In genomic region chr4:1723131-1723801, GRCh38 we compare ENCODE assay signal across 8 cellular contexts. TPM values are rescaled to one million over a fixed set of nuclear protein-coding genes. Genes with fewer than 3 reads are reported as not detected.
DNase-seq lines count a peak whose midpoint lies in the region; ATAC-seq lines count a peak whose summit lies in the region.

No MANE protein-coding gene starts in this region.

- ATAC-seq in esophagus mucosa (no peak), HG03095 (IDR thresholded peaks at IDR 0.05; ENCODE audit: unreplicated experiment) (no peak)

- H3K4me1 ChIP-seq in GM23248 (ENCODE audit: insufficient read depth): peaks cover 24% of the 10 kb centered on the region

- H3K79me2 ChIP-seq in GM23248 (ENCODE audit: insufficient read depth): peaks cover 83% of the 10 kb centered on the region

- no peaks in the 10 kb centered on the region for H3K9me3 ChIP-seq in GM23248 (ENCODE audit: low read depth)

- in situ Hi-C loops in GM23248 (cut with MboI): no loop called here

- no peaks in the 10 kb centered on the region for H3K9me2 ChIP-seq in GM23248 (ENCODE audit: insufficient read depth)

- H3F3A ChIP-seq in GM23248 (ENCODE audit: insufficient read depth): no peaks in the 10 kb centered on the region

- DNase-seq in GM23248 (no peak), T-helper 2 cell (peak in 3 of 5 experiments; percentile 36 to 81 (median 68)), NCI-H446 treated with DMSO at 0.1 percent for 48 hours (lab: John Stamatoyannopoulos, UW) (no peak), DMS153 treated with DMSO at 0.1 percent for 48 hours (lab: John Stamatoyannopoulos, UW; ENCODE audit: unreplicated experiment) (no peak)
- peak; percentile 35 for DNase-seq in effector CD4-positive, alpha-beta T cell
- peak; percentile 73 for DNase-seq in stimulated activated CD4-positive, alpha-beta T cell treated with anti-CD3 and anti-CD28 coated beads, Interleukin-15, amount 100 ng/mL, for 24 hours

- H4K20me1 ChIP-seq in GM23248 (ENCODE audit: insufficient read depth): no peaks in the 10 kb centered on the region

- no peaks in the 10 kb centered on the region for H3K27me3 ChIP-seq in GM23248 (replicated peaks; ENCODE audit: insufficient read depth)

- peak overlapping the region; percentile 63; the same call in 1 of the 2 replicates for H3K9ac ChIP-seq in GM23248

- no peak overlapping the region for H3K27ac ChIP-seq in GM23248

- 78 to 79% methylated on average over 12 of the region's 12 CpGs for WGBS in GM23248 (ENCODE audit: low coverage in 1 of 2, low lambda C conversion rate in 2 of 2, missing lambda C conversion rate in 2 of 2), 2 experiments

- H3K4me3 ChIP-seq in GM23248: no peak overlapping the region; the same call in 1 of the 2 replicates

- H3K36me3 ChIP-seq in GM23248 (ENCODE audit: low read depth): no peaks in the 10 kb centered on the region

- no peak overlapping the region for H3K4me2 ChIP-seq in GM23248 (ENCODE audit: unreplicated experiment)

- no peak overlapping the region for H2AFZ ChIP-seq in GM23248

RNA-seq across cellular contexts. Expression of gene TACC3, which starts 1.9 kb away (rescaled TPM):
- 3.8 and 9.7 TPM in 2 replicates for total RNA-seq in GM23248 (2014; rRNA removed; shearing (Covaris generic))
- polyA plus RNA-seq in GM23248 (2016; fragmentation: Nextera tagmentation; extraction: Ambion mirVana): 18.2 and 21.1 TPM in 2 replicates
- total RNA-seq in esophagus mucosa: 34.4 TPM

RNA-seq across cellular contexts. Expression of gene TMEM129, which starts 2.1 kb away (rescaled TPM):
- 55.4 and 80.2 TPM in 2 replicates for total RNA-seq in GM23248 (2014; rRNA removed; shearing (Covaris generic))
- polyA plus RNA-seq in GM23248 (2016; fragmentation: Nextera tagmentation; extraction: Ambion mirVana): 32.6 and 35.7 TPM in 2 replicates
- total RNA-seq in esophagus mucosa: 25.5 TPM

RNA-seq across cellular contexts. Expression of gene SLBP, which starts 11.1 kb away (rescaled TPM):
- 72.7 and 74.4 TPM in 2 replicates for total RNA-seq in GM23248 (2014; rRNA removed; shearing (Covaris generic))
- 85.6 and 85.8 TPM in 2 replicates for polyA plus RNA-seq in GM23248 (2016; fragmentation: Nextera tagmentation; extraction: Ambion mirVana)
- total RNA-seq in esophagus mucosa: 31.3 TPM

RNA-seq across cellular contexts. Expression of gene FAM53A, which starts 39.2 kb away (rescaled TPM):
- 3.8 and 15.3 TPM in 2 replicates for total RNA-seq in GM23248 (2014; rRNA removed; shearing (Covaris generic))
- polyA plus RNA-seq in GM23248 (2016; fragmentation: Nextera tagmentation; extraction: Ambion mirVana): 1.4 and 2.8 TPM in 2 replicates
- total RNA-seq in esophagus mucosa: 0.92 TPM

Comparison
In these comparisons a context has a peak if more than half of its experiments do, and no peak if none do; other contexts are left out.
1. DNase-seq: peak in T-helper 2 cell (3 of 5), effector CD4-positive, alpha-beta T cell (single experiment) and stimulated activated CD4-positive, alpha-beta T cell treated with anti-CD3 and anti-CD28 coated beads, Interleukin-15, amount 100 ng/mL, for 24 hours (single experiment); none in GM23248 (single experiment), NCI-H446 treated with DMSO at 0.1 percent for 48 hours (single experiment) and DMS153 treated with DMSO at 0.1 percent for 48 hours (single experiment).